Comparison of ENCODE assay signal across 8 cellular contexts in genomic region chr17:61412860-61413653, GRCh38. TPM values are rescaled to one million over a fixed set of nuclear protein-coding genes. Genes with fewer than 3 reads are reported as not detected.
A peak's percentile ranks its signal among the peaks of the same experiment; 100 is the strongest.
DNase-seq lines count a peak whose midpoint lies in the region; ATAC-seq and TF ChIP-seq lines count a peak whose summit lies in the region.

No MANE protein-coding gene starts in this region.

- intact Hi-C loops in ovary (cut with DNase I) = loop anchor here in 3 of 4 donors (5.0 to 10.0 kb wide), 6 partner anchors 142 to 654 kb away; partner anchors contain the start of genes MED13 (in 2 of the 3) and INTS2 (in 1 of the 3)

- H3K4me2 ChIP-seq in OCI-LY3 (ENCODE audit: low read length) = peak overlapping the region; percentile 64

- ATAC-seq in HG03175 (IDR thresholded peaks at IDR 0.05; ENCODE audit: unreplicated experiment) = no peak

- DNase-seq in GM12864 (ENCODE audit: low read depth) (no peak), ovary (peak in 2 of 5 donors; percentile 30 to 31), erythroblast (lab: John Stamatoyannopoulos, UW) (no peak), NCI-H748 treated with DMSO at 0.1 percent for 48 hours (lab: John Stamatoyannopoulos, UW) (no peak), T-helper 9 cell (no peak)

- no peak overlapping the region for H3K9ac ChIP-seq in OCI-LY3 (ENCODE audit: low read length)

- TF ChIP-seq EP300 in ovary (IDR thresholded peaks at IDR 0.05) = no peak

- no peak overlapping the region for H3K27ac ChIP-seq in OCI-LY3 (ENCODE audit: low read length)
- peak overlapping the region; percentile 41 to 65 for H3K27ac ChIP-seq in esophagus (ENCODE audit: low read depth in 2 of 2, low read length in 1 of 2)
- peak overlapping the region; percentile 31 to 80 for H3K27ac ChIP-seq in ovary

- H3K9me3 ChIP-seq in OCI-LY3 (ENCODE audit: insufficient read depth, low read length) (no peaks in the 10 kb centered on the region), esophagus (ENCODE audit: control insufficient read depth in 2 of 2, insufficient read depth in 1 of 2, low read depth in 1 of 2, low read length in 1 of 2) (no peaks in the 10 kb centered on the region), ovary (no peaks in the 10 kb centered on the region)

- H3K4me1 ChIP-seq in OCI-LY3 (ENCODE audit: low read length) (no peaks in the 10 kb centered on the region), esophagus (ENCODE audit: control insufficient read depth in 2 of 2, insufficient read depth in 2 of 2, low read length in 1 of 2) (peaks cover 0 to 9% of the 10 kb centered on the region in 2 donors), ovary (ENCODE audit: insufficient read depth) (peaks cover 9% of the 10 kb centered on the region)

- WGBS in esophagus, 2 donors = 15 to 18% methylated on average over 33 to 38 of the region's 38 CpGs
- WGBS in ovary, 3 donors = 12 to 14% (median 13%) methylated on average over 33 to 38 of the region's 38 CpGs

- H4K20me1 ChIP-seq in OCI-LY3 (ENCODE audit: insufficient read depth, low read length) = no peaks in the 10 kb centered on the region

- H3K27me3 ChIP-seq in OCI-LY3 (ENCODE audit: low read depth, low read length) (peaks cover 6% of the 10 kb centered on the region; the same call in 1 of the 2 replicates), esophagus (ENCODE audit: control insufficient read depth in 1 of 2, insufficient read depth in 2 of 2, low read length in 2 of 2) (peaks cover 0 to 4% of the 10 kb centered on the region in 2 donors), ovary (no peaks in the 10 kb centered on the region)

- H3K4me3 ChIP-seq in GM12864 (ENCODE audit: low read depth, low read length) = peak overlapping the region; percentile 61
- peak overlapping the region; percentile 72; the same call in 1 of the 2 replicates for H3K4me3 ChIP-seq in OCI-LY3 (ENCODE audit: low read length)
- peak overlapping the region; percentile 50 to 60 for H3K4me3 ChIP-seq in esophagus (ENCODE audit: low read depth in 1 of 2, low read length in 2 of 2)
- peak overlapping the region; percentile 61 for H3K4me3 ChIP-seq in ovary

- no peak for TF ChIP-seq CTCF in GM12864 (IDR thresholded peaks at IDR 0.05; ENCODE audit: low read depth, low read length, missing control alignments)
- TF ChIP-seq CTCF in OCI-LY3 (IDR thresholded peaks at IDR 0.05; ENCODE audit: low read depth, low read length) = no peak
- no peak for TF ChIP-seq CTCF in ovary (IDR thresholded peaks at IDR 0.05)

- H3K36me3 ChIP-seq in OCI-LY3 (replicated peaks; ENCODE audit: low read depth, low read length) (no peaks in the 10 kb centered on the region), esophagus (ENCODE audit: control insufficient read depth in 2 of 2, insufficient read depth in 2 of 2, low read length in 1 of 2) (no peaks in the 10 kb centered on the region), ovary (no peaks in the 10 kb centered on the region)

- H2AFZ ChIP-seq in OCI-LY3 (ENCODE audit: low read depth, low read length) = no peak overlapping the region

- TF ChIP-seq POLR2A in ovary (IDR thresholded peaks at IDR 0.05) = no peak
- no peak for TF ChIP-seq POLR2A in erythroblast (IDR thresholded peaks at IDR 0.05; ENCODE audit: low read length)

- no peaks in the 10 kb centered on the region for H3K79me2 ChIP-seq in OCI-LY3 (ENCODE audit: low read length)

RNA-seq across cellular contexts. Expression of gene TBX2, which starts 13.4 kb away (rescaled TPM):
- 1 to 10 TPM; 5.6 to 6.2 TPM for polyA plus RNA-seq in esophagus
- 10 to 100 TPM in 4 of 7 donors, 1 to 10 TPM in 3; 5.6 to 22.2 (median 16.9) TPM for total RNA-seq in ovary
- 10 to 100 TPM in 1 of 2 donors, 1 to 10 TPM in 1; 4.8 to 16.0 TPM for polyA plus RNA-seq in ovary

RNA-seq across cellular contexts. Expression of gene TBX4, which starts 39.2 kb away (rescaled TPM):
- polyA plus RNA-seq in esophagus = under 1 TPM in 1 of 2 donors, not detected in 1; 0.01 TPM
- under 1 TPM in 1 of 7 donors, not detected in 6; 0.18 TPM for total RNA-seq in ovary
- polyA plus RNA-seq in ovary = not detected
